11 cellular contexts compared by ENCODE assay signal in genomic region chr2:120005834-120006521, GRCh38. TPM values are rescaled to one million over a fixed set of nuclear protein-coding genes. Genes with fewer than 3 reads are reported as not detected.
DNase-seq lines count a peak whose midpoint lies in the region; ATAC-seq and TF ChIP-seq lines count a peak whose summit lies in the region.
"Had no signal": no experiment of that assay in that cellular context is flagged by ENCODE, and none has a peak within 500 bp of the region (broad histone marks: within the 10 kb centered on the region; RNA-seq: fewer than 3 reads in every experiment).

No MANE protein-coding gene starts in this region.

- no peak overlapping the region for H3K4me3 ChIP-seq in mucosa of descending colon
- H3K4me3 ChIP-seq: SK-N-MC had no signal

- no peaks in the 10 kb centered on the region for H3K27me3 Mint-ChIP-seq in activated CD4-positive, alpha-beta T cell treated with anti-CD3 and anti-CD28 coated beads for 36 hours
- peaks cover 0 to 6% of the 10 kb centered on the region in 2 donors for H3K27me3 Mint-ChIP-seq in natural killer cell (ENCODE audit: low read depth in 2 of 2)

- no peaks in the 10 kb centered on the region for H3K4me1 ChIP-seq in mucosa of descending colon (ENCODE audit: low read depth)

- no peak for DNase-seq in activated CD4-positive, alpha-beta T cell treated with anti-CD3 and anti-CD28 coated beads for 36 hours
- no peak for DNase-seq in activated CD4-positive, alpha-beta T cell treated with anti-CD3 and anti-CD28 coated beads, Interleukin-2, amount 50 U/mL, for 4 hours
- no peak for DNase-seq in mucosa of descending colon
- DNase-seq in natural killer cell: no peak
- no peak for DNase-seq in NCI-H524 treated with DMSO at 0.1 percent for 48 hours (lab: John Stamatoyannopoulos, UW)
- no peak for DNase-seq in DMS53 (lab: John Stamatoyannopoulos, UW)

- no peaks in the 10 kb centered on the region for H3K9me3 Mint-ChIP-seq in activated CD4-positive, alpha-beta T cell treated with anti-CD3 and anti-CD28 coated beads for 36 hours (ENCODE audit: low read depth)
- no peaks in the 10 kb centered on the region for H3K9me3 Mint-ChIP-seq in natural killer cell
- H3K9me3 Mint-ChIP-seq: dendritic cell treated with granulocyte-macrophage colony-stimulating factor and Interleukin-4, amounts not matched to agents 40 ng/mL and 50 ng/mL, for 4 days had no signal

- CTCF ChIA-PET in activated CD4-positive, alpha-beta T cell treated with anti-CD3 and anti-CD28 coated beads for 36 hours (lab: Charles Lee): interaction anchor here (0.8 kb wide), 1 partner anchor 287 kb away, joined by 3 read pairs; no protein-coding TSS in a partner anchor

- TF ChIP-seq CTCF in mucosa of descending colon (IDR thresholded peaks at IDR 0.05) (no peak), natural killer cell (IDR thresholded peaks at IDR 0.05) (no peak)

- no peak overlapping the region for H3K4me3 Mint-ChIP-seq in activated CD4-positive, alpha-beta T cell treated with anti-CD3 and anti-CD28 coated beads for 36 hours
- H3K4me3 Mint-ChIP-seq in natural killer cell: no peak overlapping the region
- H3K4me3 Mint-ChIP-seq: dendritic cell treated with granulocyte-macrophage colony-stimulating factor and Interleukin-4, amounts not matched to agents 40 ng/mL and 50 ng/mL, for 4 days; neural crest cell had no signal

- no peaks in the 10 kb centered on the region for H3K36me3 ChIP-seq in mucosa of descending colon (ENCODE audit: low read depth)

- ATAC-seq in activated CD4-positive, alpha-beta T cell treated with anti-CD3 and anti-CD28 coated beads for 36 hours: peak; percentile 64
- ATAC-seq in HG02678 (IDR thresholded peaks at IDR 0.05; ENCODE audit: unreplicated experiment) (peak; percentile 96), HG03565 (IDR thresholded peaks at IDR 0.05; ENCODE audit: unreplicated experiment) (peak; percentile 95), mucosa of descending colon (peak; percentile 42), natural killer cell (no peak)

- intact Hi-C loops in activated CD4-positive, alpha-beta T cell treated with anti-CD3 and anti-CD28 coated beads for 36 hours (cut with DNase I, micrococcal nuclease): no loop called here
- intact Hi-C loops in mucosa of descending colon (cut with DNase I, micrococcal nuclease): no loop called here
- intact Hi-C loops in natural killer cell (cut with micrococcal nuclease): no loop called here

- POLR2A ChIA-PET in activated CD4-positive, alpha-beta T cell treated with anti-CD3 and anti-CD28 coated beads for 36 hours (lab: Charles Lee): no interaction called here

- H3K4me1 Mint-ChIP-seq in activated CD4-positive, alpha-beta T cell treated with anti-CD3 and anti-CD28 coated beads for 36 hours: no peaks in the 10 kb centered on the region
- no peaks in the 10 kb centered on the region for H3K4me1 Mint-ChIP-seq in natural killer cell
- H3K4me1 Mint-ChIP-seq: neural crest cell had no signal

- no peaks in the 10 kb centered on the region for H3K36me3 Mint-ChIP-seq in activated CD4-positive, alpha-beta T cell treated with anti-CD3 and anti-CD28 coated beads for 36 hours (ENCODE audit: low read depth)
- H3K36me3 Mint-ChIP-seq in natural killer cell: no peaks in the 10 kb centered on the region

- no peak overlapping the region for H3K27ac Mint-ChIP-seq in activated CD4-positive, alpha-beta T cell treated with anti-CD3 and anti-CD28 coated beads for 36 hours
- H3K27ac Mint-ChIP-seq in natural killer cell: no peak overlapping the region
- H3K27ac Mint-ChIP-seq: dendritic cell treated with granulocyte-macrophage colony-stimulating factor and Interleukin-4, amounts not matched to agents 40 ng/mL and 50 ng/mL, for 4 days had no signal

- H3K9me3 ChIP-seq in mucosa of descending colon: no peaks in the 10 kb centered on the region

RNA-seq across cellular contexts. Expression of gene EPB41L5, which starts 6.9 kb away (rescaled TPM):
- total RNA-seq in activated CD4-positive, alpha-beta T cell treated with anti-CD3 and anti-CD28 coated beads for 36 hours: 1 to 10 TPM; 2.2 to 2.4 TPM
- 10 to 100 TPM; 22.6 to 36.7 (median 27.8) TPM for total RNA-seq in mucosa of descending colon
- total RNA-seq in natural killer cell: 1 to 10 TPM; 3.0 to 8.5 (median 3.6) TPM

Comparison
In these comparisons a context has a peak if more than half of its experiments do, and no peak if none do; other contexts are left out.
1. ATAC-seq: peak in activated CD4-positive, alpha-beta T cell treated with anti-CD3 and anti-CD28 coated beads for 36 hours (single experiment), HG02678 (single experiment), HG03565 (single experiment) and mucosa of descending colon (single experiment); none in natural killer cell (0 of 3).